ENCODE assay signal across 28 cellular contexts in the genomic region with DNA sequence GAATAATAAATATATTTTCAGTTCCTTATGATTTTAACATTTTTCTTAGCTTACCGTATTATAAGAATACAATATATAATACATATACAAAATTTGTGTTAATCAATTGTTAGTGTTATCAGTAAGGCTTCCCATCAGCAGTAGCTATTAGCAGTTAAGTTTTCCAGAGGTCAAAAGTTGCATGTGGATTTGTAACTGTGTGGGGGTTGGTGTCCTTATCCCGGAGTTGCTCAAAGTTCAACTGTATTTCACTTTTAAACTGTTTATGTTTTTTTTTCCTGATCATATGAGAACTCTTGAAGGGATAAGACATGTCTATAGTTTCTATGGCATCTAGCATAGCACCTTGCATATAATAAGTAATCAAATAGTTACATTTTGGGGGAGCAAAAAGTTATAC. TPM values are rescaled to one million over a fixed set of nuclear protein-coding genes. Genes with fewer than 3 reads are reported as not detected.
DNase-seq lines count a peak whose midpoint lies in the region; ATAC-seq, FAIRE-seq and TF ChIP-seq lines count a peak whose summit lies in the region.
"Had no signal": no experiment of that assay in that cellular context is flagged by ENCODE, and none has a peak within 500 bp of the region (broad histone marks: within the 10 kb centered on the region; RNA-seq: fewer than 3 reads in every experiment).

No MANE protein-coding gene starts in this region.

- TF ChIP-seq CTCF in liver (IDR thresholded peaks at IDR 0.05; ENCODE audit: low read depth, low read length, missing input control) (no peak), glutamatergic neuron (IDR thresholded peaks at IDR 0.05; ENCODE audit: partially characterized antibody, unreplicated experiment) (no peak)

- H3K36me3 Mint-ChIP-seq in glutamatergic neuron (ENCODE audit: unreplicated experiment): no peaks in the 10 kb centered on the region
- H3K36me3 Mint-ChIP-seq: CD14-positive monocyte; CD4-positive, alpha-beta memory T cell; CD4-positive, CD25-positive, alpha-beta regulatory T cell; CD8-positive, alpha-beta memory T cell had no signal

- H3K27me3 ChIP-seq in liver (ENCODE audit: control insufficient read depth in 4 of 4, insufficient read depth in 4 of 4, low read length in 3 of 4): no peaks in the 10 kb centered on the region
- no peaks in the 10 kb centered on the region for H3K27me3 ChIP-seq in small intestine (ENCODE audit: control insufficient read depth in 2 of 2, insufficient read depth in 2 of 2, low read length in 2 of 2)
- H3K27me3 ChIP-seq: BE2C, BLaER1 had no signal

- WGBS in liver: 37% methylated on average over 2 of the region's 2 CpGs
- WGBS in small intestine, 3 donors: 22 to 58% (median 36%) methylated on average over 2 of the region's 2 CpGs

- H3K27ac ChIP-seq in liver (ENCODE audit: low read depth in 1 of 2, low read length in 2 of 2): no peak overlapping the region
- H3K27ac ChIP-seq in small intestine (ENCODE audit: low read depth in 1 of 2, low read length in 1 of 2): no peak overlapping the region
- H3K27ac ChIP-seq: BLaER1 had no signal

- TF ChIP-seq RAD21 in liver (IDR thresholded peaks at IDR 0.05): no peak

- H3K36me3 ChIP-seq in liver (ENCODE audit: control insufficient read depth in 4 of 4, insufficient read depth in 3 of 4, low read depth in 1 of 4, low read length in 3 of 4) (no peaks in the 10 kb centered on the region), small intestine (ENCODE audit: control insufficient read depth in 2 of 2, insufficient read depth in 2 of 2, low read length in 2 of 2) (no peaks in the 10 kb centered on the region)
- H3K36me3 ChIP-seq: BE2C, BLaER1 had no signal

- no peak overlapping the region for H3K27ac Mint-ChIP-seq in glutamatergic neuron (ENCODE audit: unreplicated experiment)
- H3K27ac Mint-ChIP-seq: CD14-positive monocyte; CD4-positive, alpha-beta memory T cell; CD4-positive, CD25-positive, alpha-beta regulatory T cell; CD8-positive, alpha-beta memory T cell had no signal

- H3K4me1 ChIP-seq in liver (ENCODE audit: control insufficient read depth in 4 of 4, insufficient read depth in 4 of 4, low read length in 3 of 4) (peaks cover 0 to 4% (median 4%) of the 10 kb centered on the region in 4 donors), small intestine (ENCODE audit: control insufficient read depth in 2 of 2, insufficient read depth in 1 of 2, low read depth in 1 of 2, low read length in 1 of 2) (no peaks in the 10 kb centered on the region)
- H3K4me1 ChIP-seq: BE2C, BLaER1 had no signal

- DNase-seq in GM19239 (ENCODE audit: insufficient read length, low spot score) (no peak), left lobe of liver (ENCODE audit: low spot score) (no peak), small intestine (peak; percentile 80), NCI-H2107 treated with DMSO at 0.1 percent for 48 hours (lab: John Stamatoyannopoulos, UW; ENCODE audit: unreplicated experiment) (no peak), hepatic stellate cell (ENCODE audit: low spot score) (no peak), glutamatergic neuron (no peak)
- DNase-seq: 8988T; ACHN; BE2C; C1 segment of cervical spinal cord; CD4-positive, alpha-beta memory T cell; CD4-positive, CD25-positive, alpha-beta regulatory T cell; CD8-positive, alpha-beta memory T cell; COR-L47; DMS 273 treated with DMSO at 0.1 percent for 48 hours; DMS153; DMS53; DMS79; DND-41; EL; GDM1 had no signal

- no peak overlapping the region for H3K4me3 Mint-ChIP-seq in glutamatergic neuron (ENCODE audit: unreplicated experiment)
- H3K4me3 Mint-ChIP-seq: CD14-positive monocyte; CD4-positive, alpha-beta memory T cell; CD8-positive, alpha-beta memory T cell had no signal

- H3K4me3 ChIP-seq in liver (ENCODE audit: low read depth in 1 of 3, low read length in 3 of 3) (no peak overlapping the region), small intestine (ENCODE audit: low read depth in 1 of 2, low read length in 2 of 2) (no peak overlapping the region)
- H3K4me3 ChIP-seq: BLaER1, GM12878 had no signal

- H3K9ac ChIP-seq in liver (ENCODE audit: low read depth in 1 of 2, low read length in 2 of 2): no peak overlapping the region
- H3K9ac ChIP-seq: BLaER1 had no signal

- peak; percentile 71 for ATAC-seq in left lobe of liver
- ATAC-seq: GM12878 had no signal

- H3K9me3 Mint-ChIP-seq in glutamatergic neuron (ENCODE audit: unreplicated experiment): no peaks in the 10 kb centered on the region
- H3K9me3 Mint-ChIP-seq: CD4-positive, alpha-beta memory T cell; CD4-positive, CD25-positive, alpha-beta regulatory T cell; CD8-positive, alpha-beta memory T cell had no signal

- FAIRE-seq in GM19239 (lab: Jason Lieb, UNC) (peak; percentile 14), small intestine (lab: Jason Lieb, UNC) (no peak)
- FAIRE-seq: A204.1, GM12878, GM12892, GM18507 had no signal

- H3K9me3 ChIP-seq in liver (ENCODE audit: control insufficient read depth in 4 of 4, low read length in 3 of 4) (no peaks in the 10 kb centered on the region), small intestine (ENCODE audit: control insufficient read depth, low read depth) (no peaks in the 10 kb centered on the region)
- H3K9me3 ChIP-seq: BE2C, BLaER1 had no signal

- no peaks in the 10 kb centered on the region for H3K27me3 Mint-ChIP-seq in glutamatergic neuron (ENCODE audit: unreplicated experiment)

- H3K4me1 Mint-ChIP-seq in glutamatergic neuron (ENCODE audit: low read depth, unreplicated experiment): no peaks in the 10 kb centered on the region
- H3K4me1 Mint-ChIP-seq: CD14-positive monocyte; CD4-positive, alpha-beta memory T cell; CD4-positive, CD25-positive, alpha-beta regulatory T cell; CD8-positive, alpha-beta memory T cell had no signal

TF ChIP-seq in liver, 16 proteins besides CTCF, POLR2A, EP300 and RAD21:
- TF ChIP-seq, protein P1, sequence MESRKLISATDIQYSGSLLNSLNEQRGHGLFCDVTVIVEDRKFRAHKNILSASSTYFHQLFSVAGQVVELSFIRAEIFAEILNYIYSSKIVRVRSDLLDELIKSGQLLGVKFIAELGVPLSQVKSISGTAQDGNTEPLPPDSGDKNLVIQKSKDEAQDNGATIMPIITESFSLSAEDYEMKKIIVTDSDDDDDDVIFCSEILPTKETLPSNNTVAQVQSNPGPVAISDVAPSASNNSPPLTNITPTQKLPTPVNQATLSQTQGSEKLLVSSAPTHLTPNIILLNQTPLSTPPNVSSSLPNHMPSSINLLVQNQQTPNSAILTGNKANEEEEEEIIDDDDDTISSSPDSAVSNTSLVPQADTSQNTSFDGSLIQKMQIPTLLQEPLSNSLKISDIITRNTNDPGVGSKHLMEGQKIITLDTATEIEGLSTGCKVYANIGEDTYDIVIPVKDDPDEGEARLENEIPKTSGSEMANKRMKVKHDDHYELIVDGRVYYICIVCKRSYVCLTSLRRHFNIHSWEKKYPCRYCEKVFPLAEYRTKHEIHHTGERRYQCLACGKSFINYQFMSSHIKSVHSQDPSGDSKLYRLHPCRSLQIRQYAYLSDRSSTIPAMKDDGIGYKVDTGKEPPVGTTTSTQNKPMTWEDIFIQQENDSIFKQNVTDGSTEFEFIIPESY (IDR thresholded peaks at IDR 0.05): no peak
- peak; percentile 49 to 56 for TF ChIP-seq RXRA (IDR thresholded peaks at IDR 0.05)
- peak; percentile 19 for TF ChIP-seq SP1 (IDR thresholded peaks at IDR 0.05)
- peak; percentile 64 to 66 for TF ChIP-seq HNF4A (conservative IDR thresholded peaks at IDR 0.05)
- no peak for TF ChIP-seq TAF1 (conservative IDR thresholded peaks at IDR 0.05)
- no peak for TF ChIP-seq HNF4G (IDR thresholded peaks at IDR 0.05)

RNA-seq across cellular contexts. Expression of a gene that starts 11.9 kb away (rescaled TPM):
- total RNA-seq in left lobe of liver: 1.9 TPM
- total RNA-seq in liver: 1 to 10 TPM; 2.9 to 9.5 TPM
- 1 to 10 TPM in 1 of 2 donors, under 1 TPM in 1; 0.83 to 1.8 TPM for polyA plus RNA-seq in liver
- 10 to 100 TPM in 2 of 3 donors, 1 to 10 TPM in 1; 5.9 to 20.0 (median 10.3) TPM for polyA plus RNA-seq in small intestine
- 31.0 TPM for total RNA-seq in glutamatergic neuron (ENCODE audit: unreplicated experiment)

RNA-seq across cellular contexts. Expression of a gene that starts 52.9 kb away (rescaled TPM):
- 12.4 TPM for total RNA-seq in left lobe of liver
- total RNA-seq in liver: 10 to 100 TPM in 1 of 2 donors, 1 to 10 TPM in 1; 9.1 to 11.9 TPM
- 10 to 100 TPM; 12.9 to 13.2 TPM for polyA plus RNA-seq in liver
- 10 to 100 TPM; 32.8 to 77.2 (median 74.6) TPM for polyA plus RNA-seq in small intestine
- 41.7 TPM for total RNA-seq in glutamatergic neuron (ENCODE audit: unreplicated experiment)
